In the genomic region with DNA sequence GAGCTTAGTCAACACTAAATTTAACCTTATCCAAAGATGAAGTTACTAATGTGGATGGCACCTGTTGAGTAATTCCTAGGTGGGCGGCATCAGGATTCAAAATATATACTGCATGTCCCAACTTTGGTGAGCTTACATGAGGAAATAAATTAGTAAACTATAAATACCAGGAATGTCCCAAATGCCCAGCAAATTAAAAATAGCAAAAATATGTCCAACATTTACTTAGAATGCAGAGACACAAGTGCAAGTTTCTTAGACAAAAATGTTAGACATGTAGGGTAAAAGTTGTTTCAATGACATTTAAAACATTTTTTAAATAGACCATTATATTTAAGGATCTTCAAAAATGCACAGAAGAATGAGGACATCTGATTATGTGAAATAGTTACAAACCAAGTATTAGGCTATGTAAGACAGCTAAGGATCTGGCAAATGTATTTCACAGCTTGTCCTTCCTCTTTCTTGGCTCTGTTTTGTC, we compare ENCODE assay signal across 18 cellular contexts.
DNase-seq lines count a peak whose midpoint lies in the region; ATAC-seq and TF ChIP-seq lines count a peak whose summit lies in the region.
"Had no signal": no experiment of that assay in that cellular context is flagged by ENCODE, and none has a peak within 500 bp of the region (broad histone marks: within the 10 kb centered on the region; RNA-seq: fewer than 3 reads in every experiment).

No MANE protein-coding gene starts in this region.

- H3K4me3 ChIP-seq in AG10803 (ENCODE audit: low read length) (no peak overlapping the region), epithelial cell of esophagus (ENCODE audit: low read length) (no peak overlapping the region)
- H3K4me3 ChIP-seq: ascending aorta, coronary artery, GM12878, ovary had no signal

- DNase-seq in AG10803 (ENCODE audit: low read depth) (peak; percentile 88), RKO (ENCODE audit: low spot score) (peak; percentile 75), epithelial cell of esophagus (ENCODE audit: low read depth) (peak; percentile 54), DMS79 treated with DMSO at 0.1 percent for 48 hours (lab: John Stamatoyannopoulos, UW) (no peak)
- DNase-seq in activated naive CD4-positive, alpha-beta T cell treated with anti-CD3 and anti-CD28 coated beads, Interleukin-2, amount 10 ng/mL, durations not matched to agents 7 days and 5 days: no peak
- DNase-seq: activated CD4-positive, alpha-beta T cell treated with anti-CD3 and anti-CD28 coated beads for 4 hours; activated CD8-positive, alpha-beta memory T cell treated with anti-CD3 and anti-CD28 coated beads, Interleukin-2, amount 10 ng/mL, durations not matched to agents 7 days and 5 days; activated effector memory CD4-positive, alpha-beta T cell treated with Interleukin-2 at 50 U/mL for 16 hours; left ventricle myocardium superior; NCI-H1417 treated with DMSO at 0.1 percent for 48 hours; ovary had no signal

- H3K27ac Mint-ChIP-seq in nephron: peak overlapping the region; percentile 66 to 72 (median 67)
- no peak overlapping the region for H3K27ac Mint-ChIP-seq in activated naive CD4-positive, alpha-beta T cell treated with anti-CD3 and anti-CD28 coated beads, Interleukin-2, amount 10 ng/mL, durations not matched to agents 7 days and 5 days
- H3K27ac Mint-ChIP-seq: activated CD8-positive, alpha-beta memory T cell treated with anti-CD3 and anti-CD28 coated beads, Interleukin-2, amount 10 ng/mL, durations not matched to agents 7 days and 5 days had no signal

- no peaks in the 10 kb centered on the region for H3K27me3 Mint-ChIP-seq in nephron (ENCODE audit: low read depth)
- H3K27me3 Mint-ChIP-seq in activated naive CD4-positive, alpha-beta T cell treated with anti-CD3 and anti-CD28 coated beads, Interleukin-2, amount 10 ng/mL, durations not matched to agents 7 days and 5 days: no peaks in the 10 kb centered on the region
- H3K27me3 Mint-ChIP-seq: activated CD8-positive, alpha-beta memory T cell treated with anti-CD3 and anti-CD28 coated beads, Interleukin-2, amount 10 ng/mL, durations not matched to agents 7 days and 5 days had no signal

- H3K4me1 Mint-ChIP-seq in nephron: peaks cover 19% of the 10 kb centered on the region
- H3K4me1 Mint-ChIP-seq in activated naive CD4-positive, alpha-beta T cell treated with anti-CD3 and anti-CD28 coated beads, Interleukin-2, amount 10 ng/mL, durations not matched to agents 7 days and 5 days: no peaks in the 10 kb centered on the region
- H3K4me1 Mint-ChIP-seq: activated CD8-positive, alpha-beta memory T cell treated with anti-CD3 and anti-CD28 coated beads, Interleukin-2, amount 10 ng/mL, durations not matched to agents 7 days and 5 days had no signal

- CTCF ChIA-PET in activated naive CD4-positive, alpha-beta T cell treated with anti-CD3 and anti-CD28 coated beads, Interleukin-2, amount 10 ng/mL, durations not matched to agents 7 days and 5 days (lab: Charles Lee): no interaction called here

- ATAC-seq in GM19467 (IDR thresholded peaks at IDR 0.05; ENCODE audit: unreplicated experiment): no peak
- ATAC-seq in HG03097 (IDR thresholded peaks at IDR 0.05; ENCODE audit: low FRiP score, unreplicated experiment): no peak
- ATAC-seq: activated CD8-positive, alpha-beta memory T cell treated with anti-CD3 and anti-CD28 coated beads, Interleukin-2, amount 10 ng/mL, durations not matched to agents 7 days and 5 days; GM12878; left ventricle myocardium superior; sciatic nerve had no signal

- H3K36me3 Mint-ChIP-seq in nephron (ENCODE audit: low read depth): peaks cover 36% of the 10 kb centered on the region
- H3K36me3 Mint-ChIP-seq in activated naive CD4-positive, alpha-beta T cell treated with anti-CD3 and anti-CD28 coated beads, Interleukin-2, amount 10 ng/mL, durations not matched to agents 7 days and 5 days: no peaks in the 10 kb centered on the region
- H3K36me3 Mint-ChIP-seq: activated CD8-positive, alpha-beta memory T cell treated with anti-CD3 and anti-CD28 coated beads, Interleukin-2, amount 10 ng/mL, durations not matched to agents 7 days and 5 days had no signal

- peaks cover 14% of the 10 kb centered on the region for H3K9me3 Mint-ChIP-seq in nephron
- H3K9me3 Mint-ChIP-seq in activated naive CD4-positive, alpha-beta T cell treated with anti-CD3 and anti-CD28 coated beads, Interleukin-2, amount 10 ng/mL, durations not matched to agents 7 days and 5 days: peaks cover 11% of the 10 kb centered on the region

- TF ChIP-seq CTCF in AG10803 (conservative IDR thresholded peaks at IDR 0.05; ENCODE audit: low read length) (no peak), epithelial cell of esophagus (IDR thresholded peaks at IDR 0.05; ENCODE audit: insufficient read depth, low read depth, low read length, missing control alignments) (no peak), nephron (IDR thresholded peaks at IDR 0.05; ENCODE audit: unreplicated experiment in 3 of 3) (no peak)

- H3K4me3 Mint-ChIP-seq in nephron: peak overlapping the region in 1 of 3 experiments; percentile 47
- H3K4me3 Mint-ChIP-seq in activated naive CD4-positive, alpha-beta T cell treated with anti-CD3 and anti-CD28 coated beads, Interleukin-2, amount 10 ng/mL, durations not matched to agents 7 days and 5 days: no peak overlapping the region
- H3K4me3 Mint-ChIP-seq: activated CD8-positive, alpha-beta memory T cell treated with anti-CD3 and anti-CD28 coated beads, Interleukin-2, amount 10 ng/mL, durations not matched to agents 7 days and 5 days had no signal

Comparison
In these comparisons a context has a peak if more than half of its experiments do, and no peak if none do; other contexts are left out.
1. DNase-seq: peak in AG10803 (single experiment), RKO (single experiment) and epithelial cell of esophagus (single experiment); none in activated naive CD4-positive, alpha-beta T cell treated with anti-CD3 and anti-CD28 coated beads, Interleukin-2, amount 10 ng/mL, durations not matched to agents 7 days and 5 days (single experiment) and DMS79 treated with DMSO at 0.1 percent for 48 hours (single experiment).